16 cellular contexts compared by ENCODE assay signal in genomic region chr4:30756553-30756952, GRCh38. TPM values are rescaled to one million over a fixed set of nuclear protein-coding genes. Genes with fewer than 3 reads are reported as not detected.
A peak's percentile ranks its signal among the peaks of the same experiment; 100 is the strongest.
DNase-seq lines count a peak whose midpoint lies in the region; ATAC-seq and TF ChIP-seq lines count a peak whose summit lies in the region.
"Had no signal": no experiment of that assay in that cellular context is flagged by ENCODE, and none has a peak within 500 bp of the region (broad histone marks: within the 10 kb centered on the region; RNA-seq: fewer than 3 reads in every experiment).

No MANE protein-coding gene starts in this region.

- RAD21 ChIA-PET in HCT116 (lab: Charles Lee; ENCODE audit: low non-redundant PET in 1 of 2, low total read pairs in 2 of 2, uncharacterized antibody in 2 of 2, unreplicated experiment in 2 of 2), result interaction anchor here in 1 of 2 experiments (1.0 to 1.2 kb wide), 2 partner anchors 14 to 84 kb away, joined by 4 read pairs; no protein-coding TSS in a partner anchor

- no peaks in the 10 kb centered on the region for H3K36me3 Mint-ChIP-seq in activated CD4-positive, alpha-beta memory T cell treated with anti-CD3 and anti-CD28 coated beads for 36 hours
- H3K36me3 Mint-ChIP-seq in activated CD8-positive, alpha-beta memory T cell treated with anti-CD3 and anti-CD28 coated beads, Interleukin-2, amount 10 ng/mL, durations not matched to agents 7 days and 5 days, result no peaks in the 10 kb centered on the region

- H4K20me1 ChIP-seq in HCT116 (ENCODE audit: insufficient read depth) (no peaks in the 10 kb centered on the region), osteoblast (ENCODE audit: insufficient read depth, low read length) (no peaks in the 10 kb centered on the region)

- H2AFZ ChIP-seq in HCT116 (ENCODE audit: low read depth, low read length, poor library complexity, severe bottlenecking) (no peak overlapping the region), osteoblast (ENCODE audit: low read length) (peak overlapping the region; percentile 47)

- H3K79me2 ChIP-seq in HCT116 (ENCODE audit: insufficient read depth, low read length) (peaks cover 32% of the 10 kb centered on the region), osteoblast (ENCODE audit: insufficient read depth, low read length) (no peaks in the 10 kb centered on the region)

- H3K9me3 Mint-ChIP-seq in activated CD4-positive, alpha-beta memory T cell treated with anti-CD3 and anti-CD28 coated beads for 36 hours, result no peaks in the 10 kb centered on the region
- no peaks in the 10 kb centered on the region for H3K9me3 Mint-ChIP-seq in activated CD8-positive, alpha-beta memory T cell treated with anti-CD3 and anti-CD28 coated beads, Interleukin-2, amount 10 ng/mL, durations not matched to agents 7 days and 5 days (ENCODE audit: low read depth)

- H3K27ac ChIP-seq in HCT116 (ENCODE audit: low read depth, low read length), result peak overlapping the region; percentile 100
- H3K27ac ChIP-seq in RWPE2 (ENCODE audit: poor library complexity, severe bottlenecking), result peak overlapping the region; percentile 99
- peak overlapping the region; percentile 66 to 67 for H3K27ac ChIP-seq in esophagus (ENCODE audit: low read depth in 2 of 2, low read length in 1 of 2)
- H3K27ac ChIP-seq in osteoblast (ENCODE audit: low read depth, low read length), result no peak overlapping the region
- H3K27ac ChIP-seq: C4-2B had no signal

- no peaks in the 10 kb centered on the region for H3K27me3 Mint-ChIP-seq in activated CD4-positive, alpha-beta memory T cell treated with anti-CD3 and anti-CD28 coated beads for 36 hours
- H3K27me3 Mint-ChIP-seq in activated CD8-positive, alpha-beta memory T cell treated with anti-CD3 and anti-CD28 coated beads, Interleukin-2, amount 10 ng/mL, durations not matched to agents 7 days and 5 days, result no peaks in the 10 kb centered on the region

- peak overlapping the region; percentile 68 for H3K9ac ChIP-seq in HCT116 (ENCODE audit: low read length)

- peak; percentile 38 for TF ChIP-seq POLR2A in HCT116 (IDR thresholded peaks at IDR 0.05; ENCODE audit: borderline replicate concordance, extremely low read depth, insufficient read depth, insufficient read length)

- TF ChIP-seq CTCF in HCT116 (IDR thresholded peaks at IDR 0.05 in 2 of 3, conservative IDR thresholded peaks at IDR 0.05 in 1 of 3; ENCODE audit: borderline replicate concordance in 1 of 3, insufficient read depth in 1 of 3, low read depth in 2 of 3, low read length in 2 of 3) (no peak), RWPE2 (IDR thresholded peaks at IDR 0.05; ENCODE audit: poor library complexity, severe bottlenecking) (no peak), osteoblast (IDR thresholded peaks at IDR 0.05; ENCODE audit: extremely low read depth, low read depth, low read length) (no peak)

- CTCF ChIA-PET in HCT116 (lab: Charles Lee), result no interaction called here
- CTCF ChIA-PET in activated CD4-positive, alpha-beta memory T cell treated with anti-CD3 and anti-CD28 coated beads for 36 hours (lab: Charles Lee), result no interaction called here
- CTCF ChIA-PET in activated CD8-positive, alpha-beta memory T cell treated with anti-CD3 and anti-CD28 coated beads, Interleukin-2, amount 10 ng/mL, durations not matched to agents 7 days and 5 days (lab: Charles Lee), result no interaction called here

- H3K36me3 ChIP-seq in HCT116 (ENCODE audit: control insufficient read depth in 1 of 2, insufficient read depth in 2 of 2, low read length in 2 of 2), result no peaks in the 10 kb centered on the region
- H3K36me3 ChIP-seq in RWPE2 (ENCODE audit: low read depth), result no peaks in the 10 kb centered on the region
- no peaks in the 10 kb centered on the region for H3K36me3 ChIP-seq in esophagus (ENCODE audit: control insufficient read depth in 2 of 2, insufficient read depth in 2 of 2, low read length in 1 of 2)
- H3K36me3 ChIP-seq in osteoblast (ENCODE audit: insufficient read depth, low read length), result no peaks in the 10 kb centered on the region

- WGBS in esophagus, 2 donors, result 71 to 78% methylated on average over 3 of the region's 3 CpGs

- H3K27ac Mint-ChIP-seq in activated CD4-positive, alpha-beta memory T cell treated with anti-CD3 and anti-CD28 coated beads for 36 hours, result no peak overlapping the region
- no peak overlapping the region for H3K27ac Mint-ChIP-seq in activated CD8-positive, alpha-beta memory T cell treated with anti-CD3 and anti-CD28 coated beads, Interleukin-2, amount 10 ng/mL, durations not matched to agents 7 days and 5 days

- no TSS peak for BruUV-seq in HCT116 (replicated peaks; lab: Mats Ljungman, UMichigan)

- H3K27me3 ChIP-seq in HCT116 (ENCODE audit: insufficient read depth, low read length) (no peaks in the 10 kb centered on the region), RWPE2 (ENCODE audit: insufficient read depth, poor library complexity, severe bottlenecking) (no peaks in the 10 kb centered on the region), esophagus (ENCODE audit: control insufficient read depth in 1 of 2, insufficient read depth in 2 of 2, low read length in 2 of 2) (no peaks in the 10 kb centered on the region), osteoblast (ENCODE audit: insufficient read depth, low read length) (no peaks in the 10 kb centered on the region)

- ATAC-seq in HCT116 (no peak), RWPE2 (ENCODE audit: low read depth) (peak; percentile 15), Right ventricle myocardium superior (ENCODE audit: poor library complexity) (no peak)
- no peak for ATAC-seq in activated CD8-positive, alpha-beta memory T cell treated with anti-CD3 and anti-CD28 coated beads, Interleukin-2, amount 10 ng/mL, durations not matched to agents 7 days and 5 days

- DNase-seq in HCT116 (ENCODE audit: low read depth, low spot score) (no peak), RWPE2 (ENCODE audit: low spot score) (no peak), osteoblast (ENCODE audit: insufficient read length, low spot score, missing footprints) (no peak), D341Med (ENCODE audit: low spot score) (no peak), Right ventricle myocardium superior (no peak)
- DNase-seq in activated CD4-positive, alpha-beta memory T cell treated with anti-CD3 and anti-CD28 coated beads for 36 hours, result no peak
- DNase-seq in activated CD8-positive, alpha-beta memory T cell treated with anti-CD3 and anti-CD28 coated beads, Interleukin-2, amount 10 ng/mL, durations not matched to agents 7 days and 5 days, result no peak
- DNase-seq: DMS153; Kasumi-1; NCI-H1436; NCI-H226; NCI-H526; NK-92 treated with Interleukin-12 subunit alpha and Interleukin-12 subunit beta, amount 100 ng/mL, for 24 hours; SHP77 had no signal

- no peaks in the 10 kb centered on the region for H3K4me1 Mint-ChIP-seq in activated CD4-positive, alpha-beta memory T cell treated with anti-CD3 and anti-CD28 coated beads for 36 hours (ENCODE audit: low read depth)
- no peaks in the 10 kb centered on the region for H3K4me1 Mint-ChIP-seq in activated CD8-positive, alpha-beta memory T cell treated with anti-CD3 and anti-CD28 coated beads, Interleukin-2, amount 10 ng/mL, durations not matched to agents 7 days and 5 days

- H3K9me3 ChIP-seq in HCT116 (ENCODE audit: control insufficient read depth in 1 of 2, insufficient read depth in 1 of 2, low read depth in 1 of 2, low read length in 2 of 2) (no peaks in the 10 kb centered on the region), RWPE2 (ENCODE audit: severe bottlenecking) (no peaks in the 10 kb centered on the region), esophagus (ENCODE audit: control insufficient read depth in 2 of 2, insufficient read depth in 1 of 2, low read depth in 1 of 2, low read length in 1 of 2) (no peaks in the 10 kb centered on the region), osteoblast (ENCODE audit: low read depth, low read length) (no peaks in the 10 kb centered on the region)

- POLR2A ChIA-PET in HCT116 (lab: Charles Lee), result interaction anchor here (1.0 to 8.6 kb wide), 15 partner anchors 10 to 163 kb away, joined by 3 to 146 read pairs (median 6); no protein-coding TSS in a partner anchor
- POLR2A ChIA-PET in activated CD4-positive, alpha-beta memory T cell treated with anti-CD3 and anti-CD28 coated beads for 36 hours (lab: Charles Lee), result no interaction called here

- no peak for TF ChIP-seq RAD21 in HCT116 (IDR thresholded peaks at IDR 0.05; ENCODE audit: low read depth)

- H3K4me1 ChIP-seq in HCT116 (ENCODE audit: control insufficient read depth in 1 of 2, insufficient read depth in 2 of 2, low read length in 2 of 2), result peaks cover 70 to 97% of the 10 kb centered on the region in 2 experiments
- H3K4me1 ChIP-seq in RWPE2 (ENCODE audit: insufficient read depth, poor library complexity, severe bottlenecking), result peaks cover 56% of the 10 kb centered on the region
- no peaks in the 10 kb centered on the region for H3K4me1 ChIP-seq in esophagus (ENCODE audit: control insufficient read depth in 2 of 2, insufficient read depth in 2 of 2, low read length in 1 of 2)
- peaks cover 4% of the 10 kb centered on the region for H3K4me1 ChIP-seq in osteoblast (ENCODE audit: insufficient read depth, low read length)

- intact Hi-C loops in HCT116 (cut with micrococcal nuclease) (loop anchor here (2.0 to 10.0 kb wide), 4 partner anchors 46 to 478 kb away; no protein-coding TSS in a partner anchor), Right ventricle myocardium superior (cut with DNase I) (no loop called here)
- intact Hi-C loops in activated CD4-positive, alpha-beta memory T cell treated with anti-CD3 and anti-CD28 coated beads for 36 hours (cut with micrococcal nuclease), result no loop called here

- no peaks in the 10 kb centered on the region for H3K9me2 ChIP-seq in HCT116 (ENCODE audit: insufficient read depth)

- peak overlapping the region; percentile 61 for H3K4me2 ChIP-seq in HCT116 (ENCODE audit: low read length)
- H3K4me2 ChIP-seq in osteoblast (ENCODE audit: insufficient read depth, low read length), result no peak overlapping the region

- no peak overlapping the region for H3K4me3 ChIP-seq in HCT116 (replicated peaks in 1 of 2; ENCODE audit: low read depth in 1 of 2, low read length in 2 of 2)
- no peak overlapping the region for H3K4me3 ChIP-seq in RWPE2 (ENCODE audit: severe bottlenecking)
- H3K4me3 ChIP-seq in esophagus (ENCODE audit: low read depth in 1 of 2, low read length in 2 of 2), result no peak overlapping the region
- H3K4me3 ChIP-seq in osteoblast (ENCODE audit: insufficient read depth, low read length), result no peak overlapping the region

- H3K4me3 Mint-ChIP-seq in activated CD4-positive, alpha-beta memory T cell treated with anti-CD3 and anti-CD28 coated beads for 36 hours, result no peak overlapping the region
- no peak overlapping the region for H3K4me3 Mint-ChIP-seq in activated CD8-positive, alpha-beta memory T cell treated with anti-CD3 and anti-CD28 coated beads, Interleukin-2, amount 10 ng/mL, durations not matched to agents 7 days and 5 days

TF ChIP-seq in HCT116, 20 proteins besides CTCF, POLR2A, EP300 and RAD21:
- peak; percentile 60 for TF ChIP-seq POLR2AphosphoS5 (IDR thresholded peaks at IDR 0.05; ENCODE audit: low read depth, low read length)
- no peak for TF ChIP-seq EGR1 (IDR thresholded peaks at IDR 0.05; ENCODE audit: low read depth)

RNA-seq across cellular contexts. Expression of gene PCDH7, which starts 36.4 kb away (rescaled TPM):
- total RNA-seq in HCT116 (2021; ENCODE audit: unreplicated experiment) (65.9 TPM), osteoblast (0.72 and 3.8 TPM in 2 replicates), Right ventricle myocardium superior (18.7 TPM)
- polyA plus RNA-seq in HCT116 (2012), result 29.5 and 35.8 TPM in 2 replicates
- 1 to 10 TPM; 3.3 to 7.4 TPM for polyA plus RNA-seq in esophagus
- total RNA-seq in activated CD4-positive, alpha-beta memory T cell treated with anti-CD3 and anti-CD28 coated beads for 36 hours, result not detected
- not detected for total RNA-seq in activated CD8-positive, alpha-beta memory T cell treated with anti-CD3 and anti-CD28 coated beads, Interleukin-2, amount 10 ng/mL, durations not matched to agents 7 days and 5 days
